ENCODE assay signal across 8 cellular contexts in genomic region chr14:59507063-59507751, GRCh38. TPM values are rescaled to one million over a fixed set of nuclear protein-coding genes. Genes with fewer than 3 reads are reported as not detected.
DNase-seq lines count a peak whose midpoint lies in the region; ATAC-seq and TF ChIP-seq lines count a peak whose summit lies in the region.

No MANE protein-coding gene starts in this region.

- H3K27me3 Mint-ChIP-seq in activated naive CD8-positive, alpha-beta T cell treated with anti-CD3 and anti-CD28 coated beads for 36 hours = peaks cover 21% of the 10 kb centered on the region

- H3K9ac ChIP-seq in smooth muscle cell (ENCODE audit: low read depth) = no peak overlapping the region

- H3K27me3 ChIP-seq in PC-9 (ENCODE audit: insufficient read depth, low read depth) = no peaks in the 10 kb centered on the region
- H3K27me3 ChIP-seq in smooth muscle cell (ENCODE audit: low read depth) = no peaks in the 10 kb centered on the region

- H3F3A ChIP-seq in PC-9 (ENCODE audit: insufficient read depth, low read depth) (no peaks in the 10 kb centered on the region), smooth muscle cell (ENCODE audit: low read depth) (peaks cover 13% of the 10 kb centered on the region)

- peaks cover 4% of the 10 kb centered on the region for H3K4me1 Mint-ChIP-seq in activated naive CD8-positive, alpha-beta T cell treated with anti-CD3 and anti-CD28 coated beads for 36 hours

- no peaks in the 10 kb centered on the region for H3K4me1 ChIP-seq in PC-9 (replicated peaks; ENCODE audit: insufficient read depth)
- peaks cover 4% of the 10 kb centered on the region for H3K4me1 ChIP-seq in smooth muscle cell (ENCODE audit: low read depth)

- no peak overlapping the region for H2AFZ ChIP-seq in PC-9
- no peak overlapping the region for H2AFZ ChIP-seq in smooth muscle cell (ENCODE audit: low read depth)

- H3K27ac Mint-ChIP-seq in activated naive CD8-positive, alpha-beta T cell treated with anti-CD3 and anti-CD28 coated beads for 36 hours = no peak overlapping the region

- H3K36me3 ChIP-seq in PC-9 (ENCODE audit: low read depth) (0 out of 2 replicates have a peak, but pooled peaks cover 1% of the 10 kb centered on the region), smooth muscle cell (ENCODE audit: low read depth) (no peaks in the 10 kb centered on the region)

- POLR2A ChIA-PET in PC-9 (lab: Charles Lee; ENCODE audit: unreplicated experiment) = interaction anchor here (0.6 to 0.9 kb wide), 3 partner anchors 10 to 168 kb away, joined by 5 to 6 read pairs (median 6); partner anchors contain the start of genes JKAMP and L3HYPDH

- peak; percentile 94 for ATAC-seq in GM21786 (IDR thresholded peaks at IDR 0.05; ENCODE audit: unreplicated experiment)

- no TSS peak for BruUV-seq in PC-9 (replicated peaks; lab: Mats Ljungman, UMichigan)

- no peaks in the 10 kb centered on the region for H3K9me2 ChIP-seq in PC-9 (ENCODE audit: insufficient read depth)

- H3K27ac ChIP-seq in PC-9 (no peak overlapping the region), smooth muscle cell (ENCODE audit: low read depth) (no peak overlapping the region)

- intact Hi-C loops in PC-9 (cut with micrococcal nuclease; ENCODE audit: unreplicated experiment) = loop anchor here (10.0 kb wide), 1 partner anchor 678 kb away; no protein-coding TSS in a partner anchor

- no peak overlapping the region for H3K4me3 ChIP-seq in PC-9
- no peak overlapping the region for H3K4me3 ChIP-seq in smooth muscle cell

- no peaks in the 10 kb centered on the region for H3K9me3 ChIP-seq in PC-9 (ENCODE audit: insufficient read depth, low read depth)
- no peaks in the 10 kb centered on the region for H3K9me3 ChIP-seq in smooth muscle cell (replicated peaks; ENCODE audit: low read depth)

- no peak overlapping the region for H3K4me3 Mint-ChIP-seq in activated naive CD8-positive, alpha-beta T cell treated with anti-CD3 and anti-CD28 coated beads for 36 hours

- H4K20me1 ChIP-seq in PC-9 (ENCODE audit: insufficient read depth) = no peaks in the 10 kb centered on the region
- peaks cover 7% of the 10 kb centered on the region for H4K20me1 ChIP-seq in smooth muscle cell (ENCODE audit: low read depth)

- peaks cover 3% of the 10 kb centered on the region for H3K36me3 Mint-ChIP-seq in activated naive CD8-positive, alpha-beta T cell treated with anti-CD3 and anti-CD28 coated beads for 36 hours

- H3K9me3 Mint-ChIP-seq in activated naive CD8-positive, alpha-beta T cell treated with anti-CD3 and anti-CD28 coated beads for 36 hours = no peaks in the 10 kb centered on the region

- CTCF ChIA-PET in PC-9 (lab: Charles Lee) = interaction anchor here (0.5 to 1.0 kb wide), 3 partner anchors 59 to 958 kb away, joined by 3 read pairs; no protein-coding TSS in a partner anchor

- no peak overlapping the region for H3K4me2 ChIP-seq in PC-9
- H3K4me2 ChIP-seq in smooth muscle cell = no peak overlapping the region

- H3K79me2 ChIP-seq in PC-9 (ENCODE audit: low read depth) (no peaks in the 10 kb centered on the region), smooth muscle cell (ENCODE audit: low read depth) (no peaks in the 10 kb centered on the region)

- DNase-seq in GM03348 (ENCODE audit: low spot score) (peak; percentile 63), LHCN-M2 (ENCODE audit: low read depth) (peak; percentile 46), PC-9 (peak; percentile 35 to 39), hepatic stellate cell (ENCODE audit: low spot score) (peak; percentile 58), smooth muscle cell (lab: John Stamatoyannopoulos, UW; ENCODE audit: unreplicated experiment) (no peak), GOT3 (lab: John Stamatoyannopoulos, UW) (no peak)
- peak; percentile 40 for DNase-seq in activated naive CD8-positive, alpha-beta T cell treated with anti-CD3 and anti-CD28 coated beads for 36 hours

- peak; percentile 66 for TF ChIP-seq CTCF in PC-9 (conservative IDR thresholded peaks at IDR 0.05)
- peak; percentile 79 for TF ChIP-seq CTCF in smooth muscle cell (IDR thresholded peaks at IDR 0.05; ENCODE audit: borderline replicate concordance, insufficient read depth, poor library complexity, severe bottlenecking)

RNA-seq across cellular contexts. Expression of gene JKAMP, which starts 22.9 kb away (rescaled TPM):
- total RNA-seq in LHCN-M2 (2014; rRNA removed) (120 and 141 TPM in 2 replicates), PC-9 (2021) (54.6 and 60.1 TPM in 2 replicates), smooth muscle cell (141 and 147 TPM in 2 replicates)
- polyA plus RNA-seq in LHCN-M2 (2012) = 45.2 TPM
- 10 to 100 TPM; 19.8 to 23.6 TPM for total RNA-seq in activated naive CD8-positive, alpha-beta T cell treated with anti-CD3 and anti-CD28 coated beads for 36 hours
- polyA plus RNA-seq in smooth muscle cell = 72.3 and 81.2 TPM in 2 replicates

RNA-seq across cellular contexts. Expression of gene L3HYPDH, which starts 23.0 kb away (rescaled TPM):
- 39.6 and 41.6 TPM in 2 replicates for total RNA-seq in LHCN-M2 (2014; rRNA removed)
- polyA plus RNA-seq in LHCN-M2 (2012) = 16.0 TPM
- total RNA-seq in PC-9 (2021) = 96.3 and 121 TPM in 2 replicates
- total RNA-seq in activated naive CD8-positive, alpha-beta T cell treated with anti-CD3 and anti-CD28 coated beads for 36 hours = 1 to 10 TPM; 9.3 to 9.7 TPM
- total RNA-seq in smooth muscle cell = 33.5 and 45.8 TPM in 2 replicates
- polyA plus RNA-seq in smooth muscle cell = 27.7 and 33.7 TPM in 2 replicates

RNA-seq across cellular contexts. Expression of gene GPR135, which starts 42.0 kb away (rescaled TPM):
- total RNA-seq in LHCN-M2 (2014; rRNA removed) (2.5 and 3.0 TPM in 2 replicates), PC-9 (2021) (13.6 and 15.2 TPM in 2 replicates), smooth muscle cell (2.1 and 3.1 TPM in 2 replicates)
- polyA plus RNA-seq in LHCN-M2 (2012) = 0.79 TPM
- total RNA-seq in activated naive CD8-positive, alpha-beta T cell treated with anti-CD3 and anti-CD28 coated beads for 36 hours = under 1 TPM; 0.60 to 0.97 TPM
- polyA plus RNA-seq in smooth muscle cell = 0.40 and 1.1 TPM in 2 replicates

Comparison
In these comparisons a context has a peak if more than half of its experiments do, and no peak if none do; other contexts are left out.
1. DNase-seq: peak in GM03348 (single experiment), LHCN-M2 (single experiment), PC-9 (2 of 2), activated naive CD8-positive, alpha-beta T cell treated with anti-CD3 and anti-CD28 coated beads for 36 hours (single experiment) and hepatic stellate cell (single experiment); none in smooth muscle cell (single experiment) and GOT3 (single experiment).